1 cellular context compared by ENCODE assay signal in the genomic region with DNA sequence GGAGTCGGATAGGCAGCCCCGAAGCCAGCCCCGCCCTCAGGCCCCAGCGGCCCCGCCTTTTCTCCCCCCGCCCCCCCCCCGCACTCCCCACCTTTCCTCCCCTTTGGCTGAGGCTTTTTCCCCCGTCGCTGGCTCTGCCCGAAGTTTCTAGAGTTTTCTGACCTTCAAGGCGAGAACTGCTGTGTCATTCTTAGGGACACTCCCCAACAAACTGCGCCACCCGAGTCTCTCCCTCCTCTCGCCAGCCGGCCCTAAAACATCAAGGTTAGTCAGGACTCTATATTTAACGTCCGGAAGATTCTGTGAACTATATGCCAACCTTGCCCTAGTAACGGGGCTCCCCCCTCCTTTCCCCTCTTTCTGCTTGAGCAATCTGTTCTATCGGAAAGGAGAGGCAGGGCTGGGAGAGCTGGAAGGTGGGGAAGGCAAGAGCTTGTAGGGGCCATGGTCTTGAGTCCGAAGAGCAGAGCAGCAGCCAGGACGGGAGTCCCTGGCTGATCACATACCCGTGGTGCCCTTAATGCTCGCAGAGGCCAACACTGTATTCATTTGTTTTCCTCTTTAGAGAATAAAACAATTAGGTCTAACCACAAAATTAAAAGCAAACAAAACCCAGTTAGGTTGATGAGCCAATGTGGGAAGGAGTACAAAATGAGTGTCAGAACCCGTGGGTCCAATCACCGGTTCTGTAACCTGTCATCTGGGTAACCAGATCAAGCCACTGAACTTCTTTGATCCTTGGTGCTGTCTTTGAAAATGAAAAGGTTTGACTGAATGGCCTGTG.
TF ChIP-seq lines count a peak whose summit lies in the region.

No MANE protein-coding gene starts in this region.

TF ChIP-seq in SK-N-SH treated with all-trans-retinoic acid at 6 μM for 48 hours, 23 proteins besides CTCF, POLR2A, EP300 and RAD21 (continued from another document):
- TF ChIP-seq, protein P1, sequence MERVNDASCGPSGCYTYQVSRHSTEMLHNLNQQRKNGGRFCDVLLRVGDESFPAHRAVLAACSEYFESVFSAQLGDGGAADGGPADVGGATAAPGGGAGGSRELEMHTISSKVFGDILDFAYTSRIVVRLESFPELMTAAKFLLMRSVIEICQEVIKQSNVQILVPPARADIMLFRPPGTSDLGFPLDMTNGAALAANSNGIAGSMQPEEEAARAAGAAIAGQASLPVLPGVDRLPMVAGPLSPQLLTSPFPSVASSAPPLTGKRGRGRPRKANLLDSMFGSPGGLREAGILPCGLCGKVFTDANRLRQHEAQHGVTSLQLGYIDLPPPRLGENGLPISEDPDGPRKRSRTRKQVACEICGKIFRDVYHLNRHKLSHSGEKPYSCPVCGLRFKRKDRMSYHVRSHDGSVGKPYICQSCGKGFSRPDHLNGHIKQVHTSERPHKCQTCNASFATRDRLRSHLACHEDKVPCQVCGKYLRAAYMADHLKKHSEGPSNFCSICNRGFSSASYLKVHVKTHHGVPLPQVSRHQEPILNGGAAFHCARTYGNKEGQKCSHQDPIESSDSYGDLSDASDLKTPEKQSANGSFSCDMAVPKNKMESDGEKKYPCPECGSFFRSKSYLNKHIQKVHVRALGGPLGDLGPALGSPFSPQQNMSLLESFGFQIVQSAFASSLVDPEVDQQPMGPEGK (CRISPR knock-in tag; IDR thresholded peaks at IDR 0.05; ENCODE audit: borderline replicate concordance), result no peak
TF ChIP-seq in SK-N-SH treated with all-trans-retinoic acid at 6 μM for 48 hours: peak in this region for 0.
